ENCODE assay signal across 14 cellular contexts in genomic region chr6:37491161-37491829, GRCh38. TPM values are rescaled to one million over a fixed set of nuclear protein-coding genes. Genes with fewer than 3 reads are reported as not detected.
DNase-seq lines count a peak whose midpoint lies in the region; ATAC-seq, FAIRE-seq and TF ChIP-seq lines count a peak whose summit lies in the region.
"Had no signal": no experiment of that assay in that cellular context is flagged by ENCODE, and none has a peak within 500 bp of the region (broad histone marks: within the 10 kb centered on the region; RNA-seq: fewer than 3 reads in every experiment).

No MANE protein-coding gene starts in this region.

- H3K4me1 ChIP-seq in CD8-positive, alpha-beta T cell (ENCODE audit: insufficient read depth, low read length), result peaks cover 37% of the 10 kb centered on the region
- peaks cover 16% of the 10 kb centered on the region for H3K4me1 ChIP-seq in adipocyte (ENCODE audit: control insufficient read depth, insufficient read depth, low read length)
- H3K4me1 ChIP-seq: breast epithelium had no signal

- DNase-seq in CD8-positive, alpha-beta T cell, result no peak
- DNase-seq in LNCaP clone FGC (ENCODE audit: low read depth) (peak; percentile 69), adipocyte (ENCODE audit: low read depth) (no peak), 8988T (no peak), HuH-7 (ENCODE audit: low spot score) (no peak), frontal cortex (ENCODE audit: low spot score in 2 of 2) (no peak)
- DNase-seq in naive thymus-derived CD8-positive, alpha-beta T cell, result no peak
- DNase-seq: GM23248, left colon, NCI-H226, upper lobe of left lung had no signal

- no peak for FAIRE-seq in frontal cortex (lab: Jason Lieb, UNC)

- H3K4me3 ChIP-seq in CD8-positive, alpha-beta T cell (ENCODE audit: low read depth, low read length), result no peak overlapping the region
- H3K4me3 ChIP-seq in LNCaP clone FGC (ENCODE audit: low read depth, low read length), result no peak overlapping the region
- no peak overlapping the region for H3K4me3 ChIP-seq in adipocyte (ENCODE audit: low read length)
- H3K4me3 ChIP-seq: breast epithelium, GM23248, upper lobe of left lung had no signal

- H3K9me3 Mint-ChIP-seq in CD8-positive, alpha-beta T cell, result no peaks in the 10 kb centered on the region
- H3K9me3 Mint-ChIP-seq in naive thymus-derived CD8-positive, alpha-beta T cell, result no peaks in the 10 kb centered on the region

- H3K36me3 ChIP-seq in CD8-positive, alpha-beta T cell (ENCODE audit: insufficient read depth, low read length), result no peaks in the 10 kb centered on the region
- no peaks in the 10 kb centered on the region for H3K36me3 ChIP-seq in adipocyte (ENCODE audit: control insufficient read depth, insufficient read depth, low read length, severe bottlenecking)
- H3K36me3 ChIP-seq: breast epithelium, neutrophil, upper lobe of left lung had no signal

- TF ChIP-seq CTCF in CD8-positive, alpha-beta T cell (IDR thresholded peaks at IDR 0.05), result no peak
- TF ChIP-seq CTCF in LNCaP clone FGC (IDR thresholded peaks at IDR 0.05; ENCODE audit: control insufficient read depth, extremely low read depth, insufficient read depth), result no peak

- peak overlapping the region; percentile 14 for H3K9ac ChIP-seq in adipocyte (ENCODE audit: low read length)
- H3K9ac ChIP-seq: GM23248 had no signal

- H3K27me3 Mint-ChIP-seq in CD8-positive, alpha-beta T cell (ENCODE audit: low read depth), result no peaks in the 10 kb centered on the region
- H3K27me3 Mint-ChIP-seq in naive thymus-derived CD8-positive, alpha-beta T cell, result no peaks in the 10 kb centered on the region

- H3K27ac ChIP-seq in CD8-positive, alpha-beta T cell (ENCODE audit: low read depth, low read length), result no peak overlapping the region
- H3K27ac ChIP-seq: breast epithelium, GM23248, neutrophil, upper lobe of left lung had no signal

- ATAC-seq in CD8-positive, alpha-beta T cell, result no peak
- ATAC-seq in naive thymus-derived CD8-positive, alpha-beta T cell, result no peak
- no peak for ATAC-seq in GM18867 (IDR thresholded peaks at IDR 0.05; ENCODE audit: unreplicated experiment)
- ATAC-seq: left colon had no signal

- H3K27ac Mint-ChIP-seq in CD8-positive, alpha-beta T cell, result peak overlapping the region; percentile 45
- H3K27ac Mint-ChIP-seq in naive thymus-derived CD8-positive, alpha-beta T cell, result peak overlapping the region in 9 of 10 donors; percentile 20 to 100 (median 51)

- H3K36me3 Mint-ChIP-seq in CD8-positive, alpha-beta T cell, result peaks cover 6% of the 10 kb centered on the region
- no peaks in the 10 kb centered on the region for H3K36me3 Mint-ChIP-seq in naive thymus-derived CD8-positive, alpha-beta T cell

- intact Hi-C loops in CD8-positive, alpha-beta T cell (cut with DNase I, micrococcal nuclease), result no loop called here

- CTCF ChIA-PET in CD8-positive, alpha-beta T cell (lab: Charles Lee), result interaction anchor here (0.9 to 4.5 kb wide), 13 partner anchors 10 to 200 kb away, joined by 3 to 39 read pairs (median 4); partner anchors contain the start of gene CCDC167

- H3K9me3 ChIP-seq in CD8-positive, alpha-beta T cell (ENCODE audit: low read length), result no peaks in the 10 kb centered on the region
- H3K9me3 ChIP-seq in adipocyte (ENCODE audit: control insufficient read depth, low read length), result no peaks in the 10 kb centered on the region
- H3K9me3 ChIP-seq: breast epithelium, neutrophil, upper lobe of left lung had no signal

- POLR2A ChIA-PET in CD8-positive, alpha-beta T cell (lab: Charles Lee), result interaction anchor here (1.1 to 5.0 kb wide), 5 partner anchors 10 to 206 kb away, joined by 3 to 29 read pairs (median 5); partner anchors contain the start of gene MDGA1
- POLR2A ChIA-PET in naive thymus-derived CD8-positive, alpha-beta T cell (lab: Charles Lee), result interaction anchor here (0.9 to 3.3 kb wide), 6 partner anchors 11 to 75 kb away, joined by 3 to 33 read pairs (median 6); partner anchors contain the start of gene CCDC167

- H3K27me3 ChIP-seq in CD8-positive, alpha-beta T cell (ENCODE audit: insufficient read depth, low read length), result no peaks in the 10 kb centered on the region
- no peaks in the 10 kb centered on the region for H3K27me3 ChIP-seq in adipocyte (replicated peaks; ENCODE audit: control insufficient read depth, insufficient read depth, low read length)
- H3K27me3 ChIP-seq: breast epithelium, neutrophil, upper lobe of left lung had no signal

- H3K4me1 Mint-ChIP-seq in CD8-positive, alpha-beta T cell (ENCODE audit: low read depth), result peaks cover 45% of the 10 kb centered on the region
- H3K4me1 Mint-ChIP-seq in naive thymus-derived CD8-positive, alpha-beta T cell, result peaks cover 37 to 69% (median 47%) of the 10 kb centered on the region in 4 donors

- H3K4me3 Mint-ChIP-seq in CD8-positive, alpha-beta T cell, result no peak overlapping the region
- H3K4me3 Mint-ChIP-seq in naive thymus-derived CD8-positive, alpha-beta T cell, result no peak overlapping the region

RNA-seq across cellular contexts. Expression of gene CCDC167, which starts 8.4 kb away (rescaled TPM):
- 1 to 10 TPM; 5.4 to 6.2 TPM for total RNA-seq in CD8-positive, alpha-beta T cell
- total RNA-seq in naive thymus-derived CD8-positive, alpha-beta T cell, result 10 to 100 TPM; 17.9 TPM
- 10 to 100 TPM; 64.3 to 74.7 (median 69.3) TPM for polyA plus RNA-seq in naive thymus-derived CD8-positive, alpha-beta T cell
- total RNA-seq in frontal cortex, result 17.5 TPM

RNA-seq across cellular contexts. Expression of gene CMTR1, which starts 58.3 kb away (rescaled TPM):
- 10 to 100 TPM; 74.8 to 79.5 TPM for total RNA-seq in CD8-positive, alpha-beta T cell
- 10 to 100 TPM; 65.1 to 66.8 TPM for total RNA-seq in naive thymus-derived CD8-positive, alpha-beta T cell
- polyA plus RNA-seq in naive thymus-derived CD8-positive, alpha-beta T cell, result 10 to 100 TPM; 19.2 to 28.0 (median 24.0) TPM
- total RNA-seq in frontal cortex, result 31.0 TPM
